Comparison of ENCODE assay signal across 8 cellular contexts in genomic region chr4:48343035-48343434, GRCh38. TPM values are rescaled to one million over a fixed set of nuclear protein-coding genes. Genes with fewer than 3 reads are reported as not detected.
DNase-seq lines count a peak whose midpoint lies in the region; ATAC-seq and TF ChIP-seq lines count a peak whose summit lies in the region.

No MANE protein-coding gene starts in this region.

- TF ChIP-seq CTCF in GM12875 (IDR thresholded peaks at IDR 0.05; ENCODE audit: borderline replicate concordance, insufficient read depth, low read depth, low read length), result no peak
- TF ChIP-seq CTCF in esophagus squamous epithelium (IDR thresholded peaks at IDR 0.05), result no peak
- TF ChIP-seq CTCF in sigmoid colon (IDR thresholded peaks at IDR 0.05), result no peak

- no peaks in the 10 kb centered on the region for H3K9me3 ChIP-seq in SJCRH30 (replicated peaks)
- no peaks in the 10 kb centered on the region for H3K9me3 ChIP-seq in esophagus squamous epithelium
- no peaks in the 10 kb centered on the region for H3K9me3 ChIP-seq in sigmoid colon

- H3K36me3 ChIP-seq in SJCRH30 (peaks cover 2% of the 10 kb centered on the region; the same call in 1 of the 2 replicates), esophagus squamous epithelium (no peaks in the 10 kb centered on the region), sigmoid colon (no peaks in the 10 kb centered on the region)

- DNase-seq in SJCRH30, result peak in 1 of 2 experiments; percentile 29
- no peak for DNase-seq in esophagus squamous epithelium (lab: John Stamatoyannopoulos, UW)
- DNase-seq in sigmoid colon, result no peak
- no peak for DNase-seq in NCI-H2029 (lab: John Stamatoyannopoulos, UW)
- DNase-seq in NCI-H1105 (lab: John Stamatoyannopoulos, UW), result no peak

- intact Hi-C loops in esophagus squamous epithelium (cut with DNase I), result no loop called here
- intact Hi-C loops in sigmoid colon (cut with DNase I), result loop anchor here (10.0 kb wide), 1 partner anchor 858 kb away; the partner anchor contains the start of gene ATP10D

- TF ChIP-seq EP300 in sigmoid colon (IDR thresholded peaks at IDR 0.05), result no peak

- H3K27me3 ChIP-seq in SJCRH30, result no peaks in the 10 kb centered on the region
- H3K27me3 ChIP-seq in esophagus squamous epithelium, result no peaks in the 10 kb centered on the region
- no peaks in the 10 kb centered on the region for H3K27me3 ChIP-seq in sigmoid colon

- ATAC-seq in HG03442 (IDR thresholded peaks at IDR 0.05; ENCODE audit: unreplicated experiment) (no peak), GM19455 (IDR thresholded peaks at IDR 0.05; ENCODE audit: unreplicated experiment) (no peak)

- H3K27ac ChIP-seq in SJCRH30 (peak overlapping the region; percentile 1; the same call in 1 of the 2 replicates), esophagus squamous epithelium (peak overlapping the region in 2 of 4 donors; percentile 34 to 99), sigmoid colon (peak overlapping the region; percentile 92 to 97 (median 96))

- H3K4me3 ChIP-seq in GM12875 (ENCODE audit: low read depth, low read length), result peak overlapping the region; percentile 97
- H3K4me3 ChIP-seq in SJCRH30, result peak overlapping the region; percentile 97
- H3K4me3 ChIP-seq in esophagus squamous epithelium, result peak overlapping the region; percentile 80 to 96 (median 90)
- peak overlapping the region; percentile 80 to 97 (median 91) for H3K4me3 ChIP-seq in sigmoid colon

- H3K4me1 ChIP-seq in SJCRH30, result peaks cover 8% of the 10 kb centered on the region; the same call in 1 of the 2 replicates
- peaks cover 4 to 83% (median 27%) of the 10 kb centered on the region in 3 donors for H3K4me1 ChIP-seq in esophagus squamous epithelium
- peaks cover 0 to 60% (median 47%) of the 10 kb centered on the region in 4 donors for H3K4me1 ChIP-seq in sigmoid colon

- 11 to 22% methylated on average over 3 of the region's 3 CpGs for WGBS in esophagus squamous epithelium, 2 donors
- 10 to 28% methylated on average over 3 of the region's 3 CpGs for WGBS in sigmoid colon, 2 donors

- no peak for TF ChIP-seq POLR2A in esophagus squamous epithelium (IDR thresholded peaks at IDR 0.05)
- TF ChIP-seq POLR2A in sigmoid colon (IDR thresholded peaks at IDR 0.05), result no peak

RNA-seq across cellular contexts. Expression of gene SLAIN2, which starts 1.7 kb away (rescaled TPM):
- 141 and 145 TPM in 2 replicates for total RNA-seq in SJCRH30 (2014; rRNA removed; shearing (Covaris generic))
- total RNA-seq in esophagus squamous epithelium, result 10 to 100 TPM; 30.1 to 88.9 (median 75.4) TPM
- total RNA-seq in sigmoid colon, result 100 to 1,000 TPM in 3 of 4 donors, 10 to 100 TPM in 1; 95.9 to 167 (median 112) TPM
- 10 to 100 TPM; 25.6 to 48.0 (median 33.5) TPM for polyA plus RNA-seq in sigmoid colon
